In genomic region chr5:96661101-96661840, GRCh38 we compare ENCODE assay signal across 8 cellular contexts. TPM values are rescaled to one million over a fixed set of nuclear protein-coding genes. Genes with fewer than 3 reads are reported as not detected.
DNase-seq lines count a peak whose midpoint lies in the region; ATAC-seq and TF ChIP-seq lines count a peak whose summit lies in the region.

No MANE protein-coding gene starts in this region.

- H3K4me3 Mint-ChIP-seq in HFFc6, result peak overlapping the region; percentile 91

- H3K36me3 ChIP-seq in NT2/D1 (ENCODE audit: insufficient read depth, insufficient read length, low read length), result no peaks in the 10 kb centered on the region
- H3K36me3 ChIP-seq in heart right ventricle, result no peaks in the 10 kb centered on the region

- H3K9me3 Mint-ChIP-seq in HFFc6, result no peaks in the 10 kb centered on the region

- TF ChIP-seq CTCF in HFFc6 (IDR thresholded peaks at IDR 0.05), result no peak
- TF ChIP-seq CTCF in heart right ventricle (IDR thresholded peaks at IDR 0.05), result no peak

- H3K27ac ChIP-seq in heart right ventricle, result peak overlapping the region; percentile 82 to 100 (median 98)

- peaks cover 54% of the 10 kb centered on the region for H3K27me3 ChIP-seq in NT2/D1 (ENCODE audit: insufficient read depth, insufficient read length)
- H3K27me3 ChIP-seq in heart right ventricle, result no peaks in the 10 kb centered on the region

- no peaks in the 10 kb centered on the region for H3K9me3 ChIP-seq in NT2/D1 (ENCODE audit: insufficient read depth, low read length)
- H3K9me3 ChIP-seq in heart right ventricle, result no peaks in the 10 kb centered on the region

- peak overlapping the region; percentile 67 for H3K9ac ChIP-seq in NT2/D1 (ENCODE audit: insufficient read length, low read depth)

- 6 to 10% methylated on average over 20 of the region's 20 CpGs for WGBS in heart right ventricle, 2 donors

- H3K27ac Mint-ChIP-seq in HFFc6, result peak overlapping the region; percentile 94

- no peaks in the 10 kb centered on the region for H3K4me1 ChIP-seq in NT2/D1 (ENCODE audit: insufficient read depth, insufficient read length)
- peaks cover 0 to 49% (median 27%) of the 10 kb centered on the region in 9 donors for H3K4me1 ChIP-seq in heart right ventricle

- H3K4me1 Mint-ChIP-seq in HFFc6 (ENCODE audit: low read depth), result peaks cover 70% of the 10 kb centered on the region

- peak; percentile 50 for DNase-seq in HFFc6
- no peak for DNase-seq in NT2/D1 (ENCODE audit: low read depth, low spot score)
- DNase-seq in activated naive CD4-positive, alpha-beta T cell treated with anti-CD3 and anti-CD28 coated beads, Interleukin-2, amount 50 U/mL, for 16 hours, result peak; percentile 16
- peak; percentile 19 to 20 for DNase-seq in heart right ventricle
- peak; percentile 35 for DNase-seq in putamen (ENCODE audit: low spot score)
- no peak for DNase-seq in SKM-1 (lab: John Stamatoyannopoulos, UW; ENCODE audit: unreplicated experiment)

- intact Hi-C loops in heart right ventricle (cut with DNase I), result loop anchor here in 6 of 10 donors (1.0 to 10.0 kb wide), 7 partner anchors 34 to 84 kb away; no protein-coding TSS in a partner anchor

- H3K4me3 ChIP-seq in GM08714 (ENCODE audit: low read length) (peak overlapping the region; percentile 76), NT2/D1 (ENCODE audit: insufficient read length, low read depth) (peak overlapping the region; percentile 69), heart right ventricle (peak overlapping the region; percentile 72 to 98 (median 94))

- peaks cover 4% of the 10 kb centered on the region for H3K27me3 Mint-ChIP-seq in HFFc6 (ENCODE audit: insufficient read depth)

- peaks cover 4% of the 10 kb centered on the region; the same call in 1 of the 2 replicates for H3K36me3 Mint-ChIP-seq in HFFc6 (ENCODE audit: low read depth)

- ATAC-seq in heart right ventricle (peak in 2 of 8 donors; percentile 4 to 26), HG03039 (IDR thresholded peaks at IDR 0.05; ENCODE audit: unreplicated experiment) (no peak)

RNA-seq across cellular contexts. Expression of gene CAST, which starts 0.9 kb away (rescaled TPM):
- total RNA-seq in HFFc6 (2021; fragmentation: NEBNext Ultra II Directional; extraction: Animal tissue kit (Norgen Biotek cat#: 25700)), result 100 to 1,000 TPM; 274 to 342 (median 322) TPM
- 100 to 1,000 TPM; 385 to 783 (median 535) TPM for total RNA-seq in heart right ventricle
- polyA plus RNA-seq in heart right ventricle, result 100 to 1,000 TPM; 174 to 245 TPM

Comparison
In these comparisons a context has a peak if more than half of its experiments do, and no peak if none do; other contexts are left out.
1. DNase-seq: peak in HFFc6 (single experiment), activated naive CD4-positive, alpha-beta T cell treated with anti-CD3 and anti-CD28 coated beads, Interleukin-2, amount 50 U/mL, for 16 hours (single experiment), heart right ventricle (2 of 2) and putamen (single experiment); none in NT2/D1 (single experiment) and SKM-1 (single experiment).
2. Peak in every context shown above with its lines, with median percentiles within 50 percentile points of each other: H3K4me3 ChIP-seq.